In the genomic region with DNA sequence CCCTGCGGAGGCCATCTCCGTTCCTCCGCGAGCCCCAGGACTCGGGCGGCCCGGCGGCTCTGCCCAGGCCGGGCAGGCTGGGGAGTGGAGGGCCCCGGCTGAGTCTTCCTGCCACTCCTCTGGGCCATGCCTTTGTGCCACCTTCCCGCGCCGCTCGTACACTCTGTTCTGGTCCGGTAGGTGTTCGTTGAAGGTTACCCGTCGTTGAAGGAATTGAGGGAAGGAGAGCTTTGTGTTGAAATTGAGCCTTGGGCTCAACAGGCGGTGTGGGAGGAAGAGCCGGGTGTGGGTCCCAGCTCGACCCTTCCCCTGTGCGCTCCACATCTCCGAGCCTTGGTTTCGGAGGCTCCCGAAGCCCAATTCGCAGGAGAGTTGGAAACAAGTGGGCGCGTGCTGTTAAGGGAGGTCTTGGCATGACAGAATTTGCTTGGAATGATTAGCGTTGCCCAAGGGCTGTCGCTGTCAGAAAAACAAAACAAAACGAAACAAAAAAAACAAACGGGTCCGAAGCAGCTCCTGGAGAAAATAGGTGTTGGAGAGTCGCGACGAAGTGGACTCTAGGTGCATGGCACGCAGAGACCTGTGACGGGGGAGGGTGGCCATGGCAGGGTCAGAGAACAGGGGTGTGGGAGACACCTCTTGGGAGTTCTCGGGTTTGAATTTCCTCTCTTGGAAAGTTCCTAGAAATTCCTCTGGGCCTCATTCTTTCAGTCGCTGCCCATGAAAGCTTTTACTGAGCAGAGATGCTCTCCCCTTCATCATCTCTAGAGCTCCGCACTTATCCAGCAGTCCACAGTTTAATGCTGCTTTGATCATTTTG, we compare ENCODE assay signal across 9 cellular contexts. TPM values are rescaled to one million over a fixed set of nuclear protein-coding genes. Genes with fewer than 3 reads are reported as not detected.
DNase-seq lines count a peak whose midpoint lies in the region; ATAC-seq, FAIRE-seq and TF ChIP-seq lines count a peak whose summit lies in the region.
"Had no signal": no experiment of that assay in that cellular context is flagged by ENCODE, and none has a peak within 500 bp of the region (broad histone marks: within the 10 kb centered on the region; RNA-seq: fewer than 3 reads in every experiment).

No MANE protein-coding gene starts in this region.

- in situ Hi-C loops in transverse colon (cut with MboI; ENCODE audit: low pct_ligation_motif_present in 1 of 4, low pct_unique_long_range_greater_than_20kb in 1 of 4, low sequenced_read_pairs in 3 of 4), result no loop called here

- H3K36me3 ChIP-seq in breast epithelium, result no peaks in the 10 kb centered on the region
- no peaks in the 10 kb centered on the region for H3K36me3 ChIP-seq in transverse colon

- H3K4me3 ChIP-seq in breast epithelium (peak overlapping the region; percentile 68 to 84 (median 77)), lower leg skin (ENCODE audit: low read depth, poor library complexity, severe bottlenecking) (peak overlapping the region; percentile 78), transverse colon (peak overlapping the region; percentile 53 to 96 (median 84))

- no peaks in the 10 kb centered on the region for H3K27me3 Mint-ChIP-seq in IgD-negative memory B cell

- FAIRE-seq in frontal cortex (lab: Jason Lieb, UNC), result no peak

- no peaks in the 10 kb centered on the region for H3K9me3 Mint-ChIP-seq in IgD-negative memory B cell

- peak; percentile 4 for DNase-seq in EL
- no peak for DNase-seq in breast epithelium (ENCODE audit: low spot score in 2 of 2)
- no peak for DNase-seq in lower leg skin (ENCODE audit: low spot score in 2 of 2)
- no peak for DNase-seq in transverse colon
- DNase-seq in frontal cortex (ENCODE audit: low spot score in 2 of 2), result no peak
- no peak for DNase-seq in SKM-1 (lab: John Stamatoyannopoulos, UW; ENCODE audit: unreplicated experiment)

- H3K4me1 ChIP-seq in breast epithelium (peaks cover 4 to 7% of the 10 kb centered on the region in 2 donors), transverse colon (peaks cover 6 to 30% (median 21%) of the 10 kb centered on the region in 4 donors)

- 1 to 2% methylated on average over 27 to 41 of the region's 41 CpGs for WGBS in lower leg skin, 2 donors
- WGBS in transverse colon (ENCODE audit: low coverage in 1 of 2), 2 donors, result 2% methylated on average over 18 to 39 of the region's 41 CpGs

- intact Hi-C loops in breast epithelium (cut with DNase I; ENCODE audit: low total_unique reads), result no loop called here
- intact Hi-C loops in lower leg skin (cut with DNase I; ENCODE audit: low total_unique reads), result no loop called here
- intact Hi-C loops in transverse colon (cut with DNase I; ENCODE audit: low total_unique reads), result no loop called here

- H3K27me3 ChIP-seq in breast epithelium, result no peaks in the 10 kb centered on the region
- no peaks in the 10 kb centered on the region for H3K27me3 ChIP-seq in transverse colon

- H3K4me3 Mint-ChIP-seq in IgD-negative memory B cell, result peak overlapping the region; percentile 92 to 96 (median 95)

- H3K36me3 Mint-ChIP-seq in IgD-negative memory B cell, result no peaks in the 10 kb centered on the region

- peaks cover 12 to 31% (median 13%) of the 10 kb centered on the region in 3 donors for H3K4me1 Mint-ChIP-seq in IgD-negative memory B cell

- TF ChIP-seq EP300 in transverse colon (IDR thresholded peaks at IDR 0.05; ENCODE audit: low read depth), result no peak

- peak overlapping the region; percentile 94 to 97 (median 97) for H3K27ac Mint-ChIP-seq in IgD-negative memory B cell

- no peak for TF ChIP-seq POLR2A in breast epithelium (IDR thresholded peaks at IDR 0.05)
- no peak for TF ChIP-seq POLR2A in lower leg skin (IDR thresholded peaks at IDR 0.05)
- no peak for TF ChIP-seq POLR2A in transverse colon (IDR thresholded peaks at IDR 0.05)

- TF ChIP-seq CTCF in breast epithelium (IDR thresholded peaks at IDR 0.05) (no peak), lower leg skin (IDR thresholded peaks at IDR 0.05) (no peak), transverse colon (IDR thresholded peaks at IDR 0.05) (no peak)

- H3K9me3 ChIP-seq in breast epithelium, result no peaks in the 10 kb centered on the region
- no peaks in the 10 kb centered on the region for H3K9me3 ChIP-seq in transverse colon

- peak; percentile 31 for ATAC-seq in GM21528 (IDR thresholded peaks at IDR 0.05; ENCODE audit: low FRiP score, unreplicated experiment)

- H3K27ac ChIP-seq in breast epithelium (peak overlapping the region; percentile 92 to 95), transverse colon (peak overlapping the region; percentile 88 to 96 (median 93))

RNA-seq across cellular contexts. Expression of gene MZT2A, which starts 1.2 kb away (rescaled TPM):
- polyA plus RNA-seq in IgD-negative memory B cell, result 103 TPM
- total RNA-seq in breast epithelium, result 10 to 100 TPM; 39.8 to 50.5 (median 50.2) TPM
- total RNA-seq in lower leg skin, result 100 to 1,000 TPM in 1 of 4 donors, 10 to 100 TPM in 3; 78.2 to 110 (median 89.2) TPM
- 10 to 100 TPM; 13.5 to 85.3 (median 43.4) TPM for total RNA-seq in transverse colon
- total RNA-seq in frontal cortex, result 40.4 TPM

RNA-seq across cellular contexts. Expression of gene TUBA3D, which starts 17.5 kb away (rescaled TPM):
- polyA plus RNA-seq in IgD-negative memory B cell, result not detected
- total RNA-seq in breast epithelium (not detected), lower leg skin (1 to 10 TPM in 1 of 4 donors, under 1 TPM in 1, not detected in 2; 0.89 to 2.0 TPM), transverse colon (not detected), frontal cortex (not detected)
- total RNA-seq: activated CD8-positive, alpha-beta memory T cell treated with anti-CD3 and anti-CD28 coated beads for 36 hours had no signal

RNA-seq across cellular contexts. Expression of gene CCDC74A, which starts 34.3 kb away (rescaled TPM):
- polyA plus RNA-seq in IgD-negative memory B cell, result not detected
- total RNA-seq in breast epithelium (100 to 1,000 TPM in 1 of 3 donors, 10 to 100 TPM in 1, 1 to 10 TPM in 1; 8.2 to 100 (median 61.3) TPM), lower leg skin (10 to 100 TPM in 2 of 4 donors, 1 to 10 TPM in 2; 5.9 to 15.4 (median 8.5) TPM), transverse colon (10 to 100 TPM in 1 of 4 donors, 1 to 10 TPM in 2, not detected in 1; 1.8 to 10.9 (median 4.4) TPM), frontal cortex (4.5 TPM)
